1 cellular context compared by ENCODE assay signal in the genomic region with DNA sequence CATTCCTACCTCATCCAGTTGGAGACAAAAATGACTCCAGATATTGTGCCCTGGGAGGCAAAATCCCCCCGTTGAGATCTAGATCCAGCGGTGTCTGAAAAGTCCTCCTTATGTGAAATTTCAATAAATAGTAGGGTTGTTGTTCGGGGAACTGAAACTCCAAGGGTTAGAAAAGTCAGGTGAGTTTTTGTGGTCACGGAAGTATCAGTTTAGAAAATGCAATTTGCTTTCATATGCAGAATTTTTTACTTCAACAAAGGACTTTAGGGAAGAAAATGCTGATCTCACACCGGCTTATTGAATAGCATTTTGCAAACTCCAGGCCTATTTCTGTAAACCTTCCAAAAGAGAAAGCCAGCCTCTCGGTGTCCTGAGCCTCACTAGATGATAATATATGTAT.
TF ChIP-seq lines count a peak whose summit lies in the region.

No MANE protein-coding gene starts in this region.

TF ChIP-seq in HepG2, 621 proteins besides CTCF, POLR2A, EP300 and RAD21 (continued from another document):
- TF ChIP-seq, protein P1, sequence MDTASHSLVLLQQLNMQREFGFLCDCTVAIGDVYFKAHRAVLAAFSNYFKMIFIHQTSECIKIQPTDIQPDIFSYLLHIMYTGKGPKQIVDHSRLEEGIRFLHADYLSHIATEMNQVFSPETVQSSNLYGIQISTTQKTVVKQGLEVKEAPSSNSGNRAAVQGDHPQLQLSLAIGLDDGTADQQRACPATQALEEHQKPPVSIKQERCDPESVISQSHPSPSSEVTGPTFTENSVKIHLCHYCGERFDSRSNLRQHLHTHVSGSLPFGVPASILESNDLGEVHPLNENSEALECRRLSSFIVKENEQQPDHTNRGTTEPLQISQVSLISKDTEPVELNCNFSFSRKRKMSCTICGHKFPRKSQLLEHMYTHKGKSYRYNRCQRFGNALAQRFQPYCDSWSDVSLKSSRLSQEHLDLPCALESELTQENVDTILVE (CRISPR knock-in tag; IDR thresholded peaks at IDR 0.05): no peak
- no peak for TF ChIP-seq ZNF660 (CRISPR knock-in tag; IDR thresholded peaks at IDR 0.05; ENCODE audit: borderline replicate concordance, low read depth)
- no peak for TF ChIP-seq GATA4 (IDR thresholded peaks at IDR 0.05; ENCODE audit: borderline replicate concordance, low read depth)
- peak; percentile 13 to 70; a peak in 2 of 4 replicates for TF ChIP-seq MAFK (conservative IDR thresholded peaks at IDR 0.05 in 1 of 2, IDR thresholded peaks at IDR 0.05 in 1 of 2; ENCODE audit: low read length in 2 of 2)
- no peak for TF ChIP-seq MYNN (CRISPR knock-in tag; IDR thresholded peaks at IDR 0.05; ENCODE audit: low read depth)
- TF ChIP-seq SALL2 (CRISPR knock-in tag; IDR thresholded peaks at IDR 0.05): no peak
- TF ChIP-seq HDAC1 (CRISPR knock-in tag; IDR thresholded peaks at IDR 0.05): no peak
- no peak for TF ChIP-seq RARG (CRISPR knock-in tag; IDR thresholded peaks at IDR 0.05; ENCODE audit: low read depth)
- no peak for TF ChIP-seq ZNF672 (CRISPR knock-in tag; IDR thresholded peaks at IDR 0.05)
- no peak for TF ChIP-seq KDM5A (IDR thresholded peaks at IDR 0.05; ENCODE audit: borderline replicate concordance, low read length)
- TF ChIP-seq, protein P2, sequence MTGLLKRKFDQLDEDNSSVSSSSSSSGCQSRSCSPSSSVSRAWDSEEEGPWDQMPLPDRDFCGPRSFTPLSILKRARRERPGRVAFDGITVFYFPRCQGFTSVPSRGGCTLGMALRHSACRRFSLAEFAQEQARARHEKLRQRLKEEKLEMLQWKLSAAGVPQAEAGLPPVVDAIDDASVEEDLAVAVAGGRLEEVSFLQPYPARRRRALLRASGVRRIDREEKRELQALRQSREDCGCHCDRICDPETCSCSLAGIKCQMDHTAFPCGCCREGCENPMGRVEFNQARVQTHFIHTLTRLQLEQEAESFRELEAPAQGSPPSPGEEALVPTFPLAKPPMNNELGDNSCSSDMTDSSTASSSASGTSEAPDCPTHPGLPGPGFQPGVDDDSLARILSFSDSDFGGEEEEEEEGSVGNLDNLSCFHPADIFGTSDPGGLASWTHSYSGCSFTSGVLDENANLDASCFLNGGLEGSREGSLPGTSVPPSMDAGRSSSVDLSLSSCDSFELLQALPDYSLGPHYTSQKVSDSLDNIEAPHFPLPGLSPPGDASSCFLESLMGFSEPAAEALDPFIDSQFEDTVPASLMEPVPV (CRISPR knock-in tag; IDR thresholded peaks at IDR 0.05): no peak
TF ChIP-seq in HepG2: peak in this region for 2.
